Comparison of ENCODE assay signal across 10 cellular contexts in genomic region chr17:66975614-66976378, GRCh38. TPM values are rescaled to one million over a fixed set of nuclear protein-coding genes. Genes with fewer than 3 reads are reported as not detected.
A peak's percentile ranks its signal among the peaks of the same experiment; 100 is the strongest.
DNase-seq lines count a peak whose midpoint lies in the region; ATAC-seq and TF ChIP-seq lines count a peak whose summit lies in the region.
"Had no signal": no experiment of that assay in that cellular context is flagged by ENCODE, and none has a peak within 500 bp of the region (broad histone marks: within the 10 kb centered on the region; RNA-seq: fewer than 3 reads in every experiment).

No MANE protein-coding gene starts in this region.

- no peak overlapping the region for H3K27ac ChIP-seq in tibial artery

- no peaks in the 10 kb centered on the region for H3K9me3 ChIP-seq in tibial artery

- peaks cover 0 to 13% (median 4%) of the 10 kb centered on the region in 4 donors for H3K4me1 ChIP-seq in tibial artery

- H3K27me3 ChIP-seq in tibial artery = peaks cover 0 to 79% of the 10 kb centered on the region in 2 donors

- H3K27me3 Mint-ChIP-seq in Calu3 (ENCODE audit: unreplicated experiment) (peaks cover 12% of the 10 kb centered on the region), natural killer cell (ENCODE audit: low read depth in 2 of 2) (peaks cover 20 to 27% of the 10 kb centered on the region in 2 donors)
- peaks cover 34% of the 10 kb centered on the region for H3K27me3 Mint-ChIP-seq in T-helper 2 cell treated with Interferon-gamma antibody and Interleukin-4, amounts not matched to agents 5 μg/mL and 100 μg/mL, for 36 hours (ENCODE audit: low read depth)

- DNase-seq in Calu3 = peak; percentile 77
- no peak for DNase-seq in HFF-Myc (ENCODE audit: extremely low read depth, low read depth)
- DNase-seq in UCSD-AML1 (lab: John Stamatoyannopoulos, UW; ENCODE audit: unreplicated experiment) = peak; percentile 15
- DNase-seq in islet precursor cell = peak; percentile 74
- DNase-seq in T-helper 2 cell treated with Interferon-gamma antibody and Interleukin-4, amounts not matched to agents 5 μg/mL and 100 μg/mL, for 36 hours (ENCODE audit: low spot score) = no peak
- no peak for DNase-seq in natural killer cell
- no peak for DNase-seq in tibial artery

- CTCF ChIA-PET in Calu3 (lab: Charles Lee) = interaction anchor here (1.0 to 2.5 kb wide), 6 partner anchors 24 to 71 kb away, joined by 3 to 51 read pairs (median 7); no protein-coding TSS in a partner anchor

- no TSS peak for BruUV-seq in Calu3 (replicated peaks; lab: Mats Ljungman, UMichigan)

- H3K36me3 Mint-ChIP-seq in Calu3 (ENCODE audit: insufficient read depth, unreplicated experiment) = no peaks in the 10 kb centered on the region
- H3K36me3 Mint-ChIP-seq in T-helper 2 cell treated with Interferon-gamma antibody and Interleukin-4, amounts not matched to agents 5 μg/mL and 100 μg/mL, for 36 hours (ENCODE audit: low read depth) = no peaks in the 10 kb centered on the region
- H3K36me3 Mint-ChIP-seq in natural killer cell = no peaks in the 10 kb centered on the region
- H3K36me3 Mint-ChIP-seq: activated naive CD8-positive, alpha-beta T cell had no signal

- H3K27ac Mint-ChIP-seq in Calu3 (ENCODE audit: unreplicated experiment) (no peak overlapping the region), natural killer cell (no peak overlapping the region)
- no peak overlapping the region for H3K27ac Mint-ChIP-seq in T-helper 2 cell treated with Interferon-gamma antibody and Interleukin-4, amounts not matched to agents 5 μg/mL and 100 μg/mL, for 36 hours
- H3K27ac Mint-ChIP-seq: activated naive CD8-positive, alpha-beta T cell had no signal

- ATAC-seq in natural killer cell (no peak), GM18519 (IDR thresholded peaks at IDR 0.05; ENCODE audit: low FRiP score, unreplicated experiment) (no peak)

- no peaks in the 10 kb centered on the region for H3K4me1 Mint-ChIP-seq in Calu3 (ENCODE audit: low read depth, unreplicated experiment)
- no peaks in the 10 kb centered on the region for H3K4me1 Mint-ChIP-seq in T-helper 2 cell treated with Interferon-gamma antibody and Interleukin-4, amounts not matched to agents 5 μg/mL and 100 μg/mL, for 36 hours (ENCODE audit: low read depth)
- H3K4me1 Mint-ChIP-seq in natural killer cell = no peaks in the 10 kb centered on the region

- H3K4me3 ChIP-seq in HFF-Myc (replicated peaks; ENCODE audit: low read depth, low read length) = no peak overlapping the region
- no peak overlapping the region for H3K4me3 ChIP-seq in tibial artery

- no peak for TF ChIP-seq CTCF in Calu3 (IDR thresholded peaks at IDR 0.05; ENCODE audit: unreplicated experiment)
- TF ChIP-seq CTCF in HFF-Myc (IDR thresholded peaks at IDR 0.05; ENCODE audit: low read depth, low read length, missing control alignments) = peak; percentile 23
- no peak for TF ChIP-seq CTCF in natural killer cell (IDR thresholded peaks at IDR 0.05)
- no peak for TF ChIP-seq CTCF in tibial artery (IDR thresholded peaks at IDR 0.05)

- no peaks in the 10 kb centered on the region for H3K9me3 Mint-ChIP-seq in Calu3 (ENCODE audit: low read depth, unreplicated experiment)
- no peaks in the 10 kb centered on the region for H3K9me3 Mint-ChIP-seq in T-helper 2 cell treated with Interferon-gamma antibody and Interleukin-4, amounts not matched to agents 5 μg/mL and 100 μg/mL, for 36 hours
- no peaks in the 10 kb centered on the region for H3K9me3 Mint-ChIP-seq in natural killer cell

- intact Hi-C loops in Calu3 (cut with micrococcal nuclease; ENCODE audit: unreplicated experiment) = loop anchor here (1.0 kb wide), 1 partner anchor 60 kb away; no protein-coding TSS in a partner anchor
- intact Hi-C loops in natural killer cell (cut with micrococcal nuclease) = no loop called here
- intact Hi-C loops in tibial artery (cut with DNase I; ENCODE audit: low total_unique reads) = no loop called here

- no peaks in the 10 kb centered on the region for H3K36me3 ChIP-seq in tibial artery

- H3K4me3 Mint-ChIP-seq in Calu3 (ENCODE audit: low read depth, unreplicated experiment) = no peak overlapping the region
- H3K4me3 Mint-ChIP-seq in T-helper 2 cell treated with Interferon-gamma antibody and Interleukin-4, amounts not matched to agents 5 μg/mL and 100 μg/mL, for 36 hours = no peak overlapping the region
- no peak overlapping the region for H3K4me3 Mint-ChIP-seq in natural killer cell
- H3K4me3 Mint-ChIP-seq: activated naive CD8-positive, alpha-beta T cell had no signal

RNA-seq across cellular contexts. Expression of gene CACNG4, which starts 11.3 kb away (rescaled TPM):
- 3.4 and 3.8 TPM in 2 replicates for total RNA-seq in Calu3 (2022)
- not detected for total RNA-seq in natural killer cell
- total RNA-seq: T-helper 1 cell treated with Interleukin-12 subunit alpha and Interleukin-12 subunit beta and Interleukin-4 antibody, amounts not matched to agents 30 ng/mL and 1 ng/mL, for 36 hours had no signal

Comparison
In these comparisons a context has a peak if more than half of its experiments do, and no peak if none do; other contexts are left out.
1. DNase-seq: peak in Calu3 (single experiment), UCSD-AML1 (single experiment) and islet precursor cell (single experiment); none in HFF-Myc (single experiment), T-helper 2 cell treated with Interferon-gamma antibody and Interleukin-4, amounts not matched to agents 5 μg/mL and 100 μg/mL, for 36 hours (single experiment), natural killer cell (single experiment) and tibial artery (0 of 2).